Comparison of ENCODE assay signal across 13 cellular contexts in the genomic region with DNA sequence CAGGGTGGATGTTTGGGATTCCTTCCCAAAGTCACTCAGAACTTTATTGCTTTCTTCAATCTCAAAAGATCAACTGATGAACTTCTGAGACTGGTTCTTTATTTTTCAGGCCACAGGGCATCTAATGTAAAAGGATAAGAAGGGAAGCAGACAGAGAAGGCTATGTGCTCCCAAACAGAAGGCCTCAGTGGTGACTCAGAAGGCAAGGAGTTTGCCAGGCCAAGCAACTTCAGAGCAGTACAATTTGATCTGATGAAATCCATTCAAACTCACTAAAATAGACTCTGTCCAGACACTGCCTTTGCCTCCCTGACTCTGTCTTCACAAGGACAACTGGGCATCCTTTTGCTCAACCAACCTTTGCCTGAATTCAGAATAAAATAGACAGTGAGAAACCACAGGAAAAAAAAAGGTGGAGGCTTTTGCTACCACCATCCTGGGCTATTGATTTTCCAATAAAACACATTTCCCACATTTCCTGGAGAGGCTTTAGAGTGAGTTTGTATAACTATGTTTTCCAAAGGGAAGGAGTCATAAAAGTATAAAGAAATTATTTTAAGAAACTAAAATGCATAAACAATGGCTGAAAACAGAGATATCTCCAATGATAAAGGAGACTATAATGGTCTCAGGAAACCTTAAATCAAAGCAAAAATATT. TPM values are rescaled to one million over a fixed set of nuclear protein-coding genes. Genes with fewer than 3 reads are reported as not detected.
A peak's percentile ranks its signal among the peaks of the same experiment; 100 is the strongest.
DNase-seq lines count a peak whose midpoint lies in the region; ATAC-seq, FAIRE-seq and TF ChIP-seq lines count a peak whose summit lies in the region.
"Had no signal": no experiment of that assay in that cellular context is flagged by ENCODE, and none has a peak within 500 bp of the region (broad histone marks: within the 10 kb centered on the region; RNA-seq: fewer than 3 reads in every experiment).

No MANE protein-coding gene starts in this region.

- POLR2A ChIA-PET in T-cell (lab: Charles Lee) = interaction anchor here in 1 of 2 donors (0.9 kb wide), 1 partner anchor 14 kb away, joined by 3 read pairs; no protein-coding TSS in a partner anchor

- H3K36me3 ChIP-seq in GM23248 (ENCODE audit: low read depth) (no peaks in the 10 kb centered on the region), gastrocnemius medialis (no peaks in the 10 kb centered on the region)
- no peaks in the 10 kb centered on the region for H3K36me3 ChIP-seq in effector memory CD4-positive, alpha-beta T cell (ENCODE audit: control insufficient read depth, insufficient read depth, low read length)

- no peaks in the 10 kb centered on the region for H3K79me2 ChIP-seq in GM23248 (ENCODE audit: insufficient read depth)

- H3K4me1 ChIP-seq in GM23248 (ENCODE audit: insufficient read depth) (peaks cover 12% of the 10 kb centered on the region), gastrocnemius medialis (peaks cover 12 to 23% of the 10 kb centered on the region in 2 donors)
- peaks cover 2% of the 10 kb centered on the region for H3K4me1 ChIP-seq in effector memory CD4-positive, alpha-beta T cell (ENCODE audit: control insufficient read depth, insufficient read depth, low read length, poor library complexity, severe bottlenecking)

- H3K4me3 Mint-ChIP-seq in T-cell = no peak overlapping the region
- H3K4me3 Mint-ChIP-seq: nephron had no signal

- H3K27ac Mint-ChIP-seq in T-cell = peak overlapping the region; percentile 27 to 70
- H3K27ac Mint-ChIP-seq: nephron had no signal

- H3K9me3 ChIP-seq in GM23248 (ENCODE audit: low read depth) = no peaks in the 10 kb centered on the region
- H3K9me3 ChIP-seq in gastrocnemius medialis = no peaks in the 10 kb centered on the region
- H3K9me3 ChIP-seq in effector memory CD4-positive, alpha-beta T cell (ENCODE audit: control insufficient read depth, low read length) = no peaks in the 10 kb centered on the region

- DNase-seq in GM23248 (peak; percentile 80), T-cell (no peak), fibroblast of the conjunctiva (ENCODE audit: low read depth) (peak; percentile 66), gastrocnemius medialis (peak; percentile 64 to 75), urothelium cell line (ENCODE audit: low spot score) (no peak)
- DNase-seq in stimulated activated CD4-positive, alpha-beta T cell treated with anti-CD3 and anti-CD28 coated beads, Interleukin-15, amount 100 ng/mL, for 24 hours = no peak
- DNase-seq in effector memory CD4-positive, alpha-beta T cell = no peak
- DNase-seq: activated effector memory CD4-positive, alpha-beta T cell treated with anti-CD3 and anti-CD28 coated beads, Interleukin-2, amount 50 U/mL, for 16 hours; DMS53; dorsolateral prefrontal cortex; stimulated activated CD4-positive, alpha-beta T cell treated with anti-CD3 and anti-CD28 coated beads, Interleukin-4, amount 100 ng/mL, for 24 hours had no signal

- peaks cover 18 to 27% (median 21%) of the 10 kb centered on the region in 3 donors for H3K4me1 Mint-ChIP-seq in T-cell
- H3K4me1 Mint-ChIP-seq: nephron had no signal

- no peak overlapping the region for H3K4me2 ChIP-seq in GM23248 (ENCODE audit: unreplicated experiment)

- H3K27ac ChIP-seq in GM23248 (peak overlapping the region; percentile 60), gastrocnemius medialis (peak overlapping the region; percentile 58 to 75 (median 64))
- H3K27ac ChIP-seq in effector memory CD4-positive, alpha-beta T cell (ENCODE audit: insufficient read depth, low read length, poor library complexity, severe bottlenecking) = no peak overlapping the region
- H3K27ac ChIP-seq: dorsolateral prefrontal cortex had no signal

- no peak for TF ChIP-seq CTCF in gastrocnemius medialis (IDR thresholded peaks at IDR 0.05 in 4 of 5, conservative IDR thresholded peaks at IDR 0.05 in 1 of 5)

- H3K9me3 Mint-ChIP-seq in T-cell = peaks cover 0 to 4% (median 0%) of the 10 kb centered on the region in 3 donors

- FAIRE-seq in urothelium cell line (lab: Jason Lieb, UNC) = no peak

- H3K27me3 ChIP-seq in GM23248 (replicated peaks; ENCODE audit: insufficient read depth) = no peaks in the 10 kb centered on the region
- no peaks in the 10 kb centered on the region for H3K27me3 ChIP-seq in gastrocnemius medialis
- no peaks in the 10 kb centered on the region for H3K27me3 ChIP-seq in effector memory CD4-positive, alpha-beta T cell (replicated peaks; ENCODE audit: control insufficient read depth, insufficient read depth, low read length, poor library complexity, severe bottlenecking)

- no peaks in the 10 kb centered on the region for H3K27me3 Mint-ChIP-seq in T-cell

- in situ Hi-C loops in GM23248 (cut with MboI) (no loop called here), gastrocnemius medialis (cut with MboI; ENCODE audit: low sequenced_read_pairs in 4 of 4) (no loop called here)

- intact Hi-C loops in gastrocnemius medialis (cut with DNase I; ENCODE audit: low total_unique reads) = loop anchor here (5.0 kb wide), 1 partner anchor 42 kb away; no protein-coding TSS in a partner anchor

- H3K9ac ChIP-seq in GM23248 = peak overlapping the region; percentile 34; the same call in 1 of the 2 replicates

- H3F3A ChIP-seq in GM23248 (ENCODE audit: insufficient read depth) = 0 out of 2 replicates have a peak, but pooled peaks cover 10% of the 10 kb centered on the region

- H3K4me3 ChIP-seq in GM23248 (no peak overlapping the region), gastrocnemius medialis (no peak overlapping the region)
- H3K4me3 ChIP-seq in effector memory CD4-positive, alpha-beta T cell (ENCODE audit: insufficient read depth, low read depth, low read length, poor library complexity, severe bottlenecking) = no peak overlapping the region
- H3K4me3 ChIP-seq: dorsolateral prefrontal cortex had no signal

- no peaks in the 10 kb centered on the region for H4K20me1 ChIP-seq in GM23248 (ENCODE audit: insufficient read depth)

- no peaks in the 10 kb centered on the region for H3K9me2 ChIP-seq in GM23248 (ENCODE audit: insufficient read depth)

- CTCF ChIA-PET in T-cell (lab: Charles Lee) = interaction anchor here in 1 of 2 donors (1.5 kb wide), 1 partner anchor 29 kb away, joined by 3 read pairs; no protein-coding TSS in a partner anchor

- TF ChIP-seq POLR2A in gastrocnemius medialis (IDR thresholded peaks at IDR 0.05) = no peak

- peaks cover 32% of the 10 kb centered on the region for H3K36me3 Mint-ChIP-seq in T-cell

- ATAC-seq in T-cell (replicated peaks in 1 of 4) (no peak), gastrocnemius medialis (peak; percentile 99 to 100), GM18907 (IDR thresholded peaks at IDR 0.05; ENCODE audit: unreplicated experiment) (no peak)

- peak overlapping the region; percentile 57; the same call in 1 of the 2 replicates for H2AFZ ChIP-seq in GM23248

RNA-seq across cellular contexts. Expression of gene ARHGEF6, which starts 55.2 kb away (rescaled TPM):
- total RNA-seq in GM23248 (2014; rRNA removed; shearing (Covaris generic)) = 5.9 and 7.7 TPM in 2 replicates
- 3.6 and 4.3 TPM in 2 replicates for polyA plus RNA-seq in GM23248 (2016; fragmentation: Nextera tagmentation; extraction: Ambion mirVana)
- total RNA-seq in T-cell = 10 to 100 TPM; 63.4 to 79.9 (median 72.9) TPM
- 10 to 100 TPM; 15.0 to 29.9 (median 24.5) TPM for total RNA-seq in gastrocnemius medialis

Comparison
In these comparisons a context has a peak if more than half of its experiments do, and no peak if none do; other contexts are left out.
1. DNase-seq: peak in GM23248 (single experiment), fibroblast of the conjunctiva (single experiment) and gastrocnemius medialis (2 of 2); none in T-cell (0 of 34), urothelium cell line (single experiment), stimulated activated CD4-positive, alpha-beta T cell treated with anti-CD3 and anti-CD28 coated beads, Interleukin-15, amount 100 ng/mL, for 24 hours (single experiment) and effector memory CD4-positive, alpha-beta T cell (0 of 3).
2. ATAC-seq: peak in gastrocnemius medialis (2 of 2); none in T-cell (0 of 4) and GM18907 (single experiment).